ENCODE assay signal across 11 cellular contexts in genomic region chr14:68680541-68681051, GRCh38.
DNase-seq lines count a peak whose midpoint lies in the region; ATAC-seq and TF ChIP-seq lines count a peak whose summit lies in the region.
"Had no signal": no experiment of that assay in that cellular context is flagged by ENCODE, and none has a peak within 500 bp of the region (broad histone marks: within the 10 kb centered on the region; RNA-seq: fewer than 3 reads in every experiment).

No MANE protein-coding gene starts in this region.

- no peak for ATAC-seq in GM18517 (IDR thresholded peaks at IDR 0.05; ENCODE audit: unreplicated experiment)

- H3K9me3 ChIP-seq in esophagus muscularis mucosa, result no peaks in the 10 kb centered on the region
- H3K9me3 ChIP-seq in tibial nerve, result no peaks in the 10 kb centered on the region

- TF ChIP-seq POLR2A in esophagus muscularis mucosa (IDR thresholded peaks at IDR 0.05; ENCODE audit: low read depth) (no peak), tibial nerve (IDR thresholded peaks at IDR 0.05) (no peak)

- H3K27me3 Mint-ChIP-seq in mesothelial cell of epicardium (ENCODE audit: low read depth), result no peaks in the 10 kb centered on the region

- in situ Hi-C loops in KBM-7 (cut with MboI; ENCODE audit: low pct_unique_long_range_greater_than_20kb, low sequenced_read_pairs), result no loop called here

- peaks cover 82% of the 10 kb centered on the region for H3K4me1 Mint-ChIP-seq in mesothelial cell of epicardium

- H3K27me3 ChIP-seq in esophagus muscularis mucosa (no peaks in the 10 kb centered on the region), tibial nerve (no peaks in the 10 kb centered on the region)

- peak overlapping the region; percentile 72 for H3K27ac Mint-ChIP-seq in mesothelial cell of epicardium

- TF ChIP-seq EP300 in esophagus muscularis mucosa (IDR thresholded peaks at IDR 0.05) (no peak), tibial nerve (IDR thresholded peaks at IDR 0.05) (peak in 1 of 2 donors; percentile 82)

- H3K4me3 ChIP-seq in esophagus muscularis mucosa (no peak overlapping the region), tibial nerve (no peak overlapping the region)

- intact Hi-C loops in esophagus muscularis mucosa (cut with DNase I), result loop anchor here (5.0 to 10.0 kb wide), 3 partner anchors 107 to 746 kb away; no protein-coding TSS in a partner anchor

- H3K36me3 ChIP-seq in esophagus muscularis mucosa, result no peaks in the 10 kb centered on the region
- no peaks in the 10 kb centered on the region for H3K36me3 ChIP-seq in tibial nerve

- peak; percentile 40 for DNase-seq in HuH-7 (ENCODE audit: low spot score)
- DNase-seq in esophagus muscularis mucosa (ENCODE audit: extremely low spot score), result no peak
- DNase-seq in mesothelial cell of epicardium (ENCODE audit: low spot score in 2 of 2, unreplicated experiment in 2 of 2), result no peak
- DNase-seq in tibial nerve (ENCODE audit: low spot score in 2 of 2), result peak in 1 of 2 donors; percentile 39
- no peak for DNase-seq in KBM-7
- no peak for DNase-seq in AG08395 (ENCODE audit: low spot score)
- no peak for DNase-seq in iPS-NIHi7 (ENCODE audit: extremely low spot score)
- DNase-seq: activated naive CD4-positive, alpha-beta T cell treated with anti-CD3 and anti-CD28 coated beads, Interleukin-2, amount 50 U/mL, for 16 hours; GOT3; NCI-H226 had no signal

- H3K27ac ChIP-seq in esophagus muscularis mucosa (replicated peaks in 1 of 4) (peak overlapping the region; percentile 81 to 89 (median 85)), tibial nerve (peak overlapping the region in 3 of 4 donors; percentile 78 to 96 (median 90))

- peaks cover 2% of the 10 kb centered on the region for H3K36me3 Mint-ChIP-seq in mesothelial cell of epicardium

- H3K4me1 ChIP-seq in esophagus muscularis mucosa, result peaks cover 53 to 57% (median 56%) of the 10 kb centered on the region in 4 donors
- peaks cover 0 to 52% (median 40%) of the 10 kb centered on the region in 4 donors for H3K4me1 ChIP-seq in tibial nerve

- no peak overlapping the region for H3K4me3 Mint-ChIP-seq in mesothelial cell of epicardium

- 47% methylated on average over 9 of the region's 9 CpGs for WGBS in esophagus muscularis mucosa
- WGBS in tibial nerve, 2 donors, result 46 to 49% methylated on average over 9 of the region's 9 CpGs

- TF ChIP-seq CTCF in esophagus muscularis mucosa (IDR thresholded peaks at IDR 0.05) (no peak), mesothelial cell of epicardium (IDR thresholded peaks at IDR 0.05; ENCODE audit: unreplicated experiment) (no peak), tibial nerve (IDR thresholded peaks at IDR 0.05) (no peak)

- peaks cover 4% of the 10 kb centered on the region for H3K9me3 Mint-ChIP-seq in mesothelial cell of epicardium
